15 cellular contexts compared by ENCODE assay signal in genomic region chr6:134093007-134093573, GRCh38. TPM values are rescaled to one million over a fixed set of nuclear protein-coding genes. Genes with fewer than 3 reads are reported as not detected.
A peak's percentile ranks its signal among the peaks of the same experiment; 100 is the strongest.
DNase-seq lines count a peak whose midpoint lies in the region; ATAC-seq and TF ChIP-seq lines count a peak whose summit lies in the region.
"Had no signal": no experiment of that assay in that cellular context is flagged by ENCODE, and none has a peak within 500 bp of the region (broad histone marks: within the 10 kb centered on the region; RNA-seq: fewer than 3 reads in every experiment).

No MANE protein-coding gene starts in this region.

- POLR2A ChIA-PET in Panc1 (lab: Charles Lee): no interaction called here
- POLR2A ChIA-PET in SK-N-SH (lab: Yijun Ruan, JAX): no interaction called here

- H3K4me3 Mint-ChIP-seq in activated naive CD8-positive, alpha-beta T cell treated with anti-CD3 and anti-CD28 coated beads, Interleukin-2, amount 50 U/mL, for 24 hours: no peak overlapping the region
- H3K4me3 Mint-ChIP-seq: effector memory CD8-positive, alpha-beta T cell had no signal

- no TSS peak for BruUV-seq in Panc1 (replicated peaks; lab: Mats Ljungman, UMichigan)

- no peak overlapping the region for H3K9ac ChIP-seq in SK-N-SH

- H3K27ac ChIP-seq in Panc1 (ENCODE audit: low read length) (peak overlapping the region; percentile 27; the same call in 1 of the 2 replicates), SK-N-SH (ENCODE audit: low read depth in 2 of 2, low read length in 1 of 2) (no peak overlapping the region)
- H3K27ac ChIP-seq: body of pancreas had no signal

- ATAC-seq in GM19351 (IDR thresholded peaks at IDR 0.05; ENCODE audit: unreplicated experiment) (peak; percentile 67), HG03520 (IDR thresholded peaks at IDR 0.05; ENCODE audit: unreplicated experiment) (peak; percentile 51), Panc1 (no peak)
- no peak for ATAC-seq in activated naive CD8-positive, alpha-beta T cell treated with anti-CD3 and anti-CD28 coated beads, Interleukin-2, amount 50 U/mL, for 24 hours
- ATAC-seq: body of pancreas; effector memory CD8-positive, alpha-beta T cell; left ventricle myocardium superior had no signal

- no peak overlapping the region for H3K4me3 ChIP-seq in Panc1 (ENCODE audit: low read depth in 2 of 2, low read length in 2 of 2)
- H3K4me3 ChIP-seq in SK-N-SH (ENCODE audit: low read depth in 2 of 2, low read length in 1 of 2): no peak overlapping the region
- H3K4me3 ChIP-seq: body of pancreas had no signal

- H3K27me3 ChIP-seq in Panc1 (ENCODE audit: control insufficient read depth, insufficient read depth, low read length) (no peaks in the 10 kb centered on the region), SK-N-SH (ENCODE audit: insufficient read depth) (peaks cover 24% of the 10 kb centered on the region; the same call in 1 of the 2 replicates)
- H3K27me3 ChIP-seq: body of pancreas had no signal

- TF ChIP-seq CTCF in Panc1 (IDR thresholded peaks at IDR 0.05) (no peak), SK-N-SH (IDR thresholded peaks at IDR 0.05) (no peak)

- no peaks in the 10 kb centered on the region for H3K4me1 ChIP-seq in Panc1 (ENCODE audit: control insufficient read depth, insufficient read depth, low read length)
- peaks cover 0 to 4% of the 10 kb centered on the region in 2 experiments; a peak in 2 of 4 replicates for H3K4me1 ChIP-seq in SK-N-SH (ENCODE audit: control insufficient read depth in 1 of 2, insufficient read depth in 2 of 2, low read depth in 1 of 2, low read length in 1 of 2)
- H3K4me1 ChIP-seq: body of pancreas had no signal

- H3K27me3 Mint-ChIP-seq in activated naive CD8-positive, alpha-beta T cell treated with anti-CD3 and anti-CD28 coated beads, Interleukin-2, amount 50 U/mL, for 24 hours: peaks cover 4% of the 10 kb centered on the region

- H3K9me3 ChIP-seq in Panc1 (ENCODE audit: control insufficient read depth, insufficient read depth, low read depth, low read length): no peaks in the 10 kb centered on the region
- H3K9me3 ChIP-seq in SK-N-SH: no peaks in the 10 kb centered on the region
- H3K9me3 ChIP-seq: body of pancreas had no signal

- no peak overlapping the region for H2AFZ ChIP-seq in SK-N-SH (ENCODE audit: low read depth)

- peak; percentile 22 for DNase-seq in CD1c-positive myeloid dendritic cell (ENCODE audit: extremely low spot score)
- DNase-seq in Panc1 (ENCODE audit: low read depth, low spot score): no peak
- DNase-seq in activated naive CD8-positive, alpha-beta T cell treated with anti-CD3 and anti-CD28 coated beads, Interleukin-2, amount 50 U/mL, for 24 hours: no peak
- DNase-seq in effector CD8-positive, alpha-beta T cell (lab: John Stamatoyannopoulos, UW): no peak
- no peak for DNase-seq in SK-N-SH
- DNase-seq in KG1 (lab: John Stamatoyannopoulos, UW): no peak
- DNase-seq: body of pancreas; effector memory CD8-positive, alpha-beta T cell; left ventricle myocardium superior; NK-92 treated with Interleukin-12 subunit alpha and Interleukin-12 subunit beta, amount 100 ng/mL, for 24 hours; occipital lobe; stimulated activated naive CD4-positive, alpha-beta T cell treated with Interleukin-2 at 50 U/mL for 16 hours; T1000 had no signal

- TF ChIP-seq RAD21 in SK-N-SH (IDR thresholded peaks at IDR 0.05; ENCODE audit: low read length): no peak

- no peaks in the 10 kb centered on the region for H4K20me1 ChIP-seq in SK-N-SH (ENCODE audit: insufficient read depth)

- H3K9me2 ChIP-seq in SK-N-SH: no peaks in the 10 kb centered on the region

- CTCF ChIA-PET in Panc1 (lab: Charles Lee): no interaction called here
- CTCF ChIA-PET in SK-N-SH (lab: Yijun Ruan, JAX): interaction anchor here (5.4 kb wide), 1 partner anchor 170 kb away, joined by 57 read pairs; no protein-coding TSS in a partner anchor

- 46% methylated on average over 4 of the region's 4 CpGs for WGBS in SK-N-SH (ENCODE audit: low lambda C conversion rate)

- TF ChIP-seq EP300 in SK-N-SH (IDR thresholded peaks at IDR 0.05; ENCODE audit: borderline replicate concordance in 1 of 2, low read depth in 1 of 2, low read length in 1 of 2): no peak

- no peaks in the 10 kb centered on the region for H3K36me3 Mint-ChIP-seq in activated naive CD8-positive, alpha-beta T cell treated with anti-CD3 and anti-CD28 coated beads, Interleukin-2, amount 50 U/mL, for 24 hours (ENCODE audit: low read depth)

- H3K9me3 Mint-ChIP-seq in activated naive CD8-positive, alpha-beta T cell treated with anti-CD3 and anti-CD28 coated beads, Interleukin-2, amount 50 U/mL, for 24 hours: no peaks in the 10 kb centered on the region
- H3K9me3 Mint-ChIP-seq: effector memory CD8-positive, alpha-beta T cell had no signal

- intact Hi-C loops in Panc1 (cut with micrococcal nuclease; ENCODE audit: unreplicated experiment): no loop called here

- H3K4me2 ChIP-seq in SK-N-SH: no peak overlapping the region

- H3F3A ChIP-seq in SK-N-SH (replicated peaks; ENCODE audit: insufficient read depth): no peaks in the 10 kb centered on the region

- no peaks in the 10 kb centered on the region for H3K36me3 ChIP-seq in Panc1 (ENCODE audit: control insufficient read depth, insufficient read depth, low read length)
- no peaks in the 10 kb centered on the region for H3K36me3 ChIP-seq in SK-N-SH (replicated peaks in 1 of 2; ENCODE audit: control insufficient read depth in 1 of 2, insufficient read depth in 2 of 2, low read length in 1 of 2)

- no peaks in the 10 kb centered on the region for H3K4me1 Mint-ChIP-seq in activated naive CD8-positive, alpha-beta T cell treated with anti-CD3 and anti-CD28 coated beads, Interleukin-2, amount 50 U/mL, for 24 hours

- no peak overlapping the region for H3K27ac Mint-ChIP-seq in activated naive CD8-positive, alpha-beta T cell treated with anti-CD3 and anti-CD28 coated beads, Interleukin-2, amount 50 U/mL, for 24 hours
- H3K27ac Mint-ChIP-seq: effector memory CD8-positive, alpha-beta T cell had no signal

- in situ Hi-C loops in Panc1 (cut with HindIII; ENCODE audit: low pct_unique_long_range_greater_than_20kb, low sequenced_read_pairs): no loop called here

- H3K79me2 ChIP-seq in SK-N-SH (ENCODE audit: insufficient read depth): no peaks in the 10 kb centered on the region

TF ChIP-seq in SK-N-SH, 30 proteins besides CTCF, POLR2A, EP300 and RAD21:
- no peak for TF ChIP-seq YY1 (IDR thresholded peaks at IDR 0.05; ENCODE audit: low read depth)
- no peak for TF ChIP-seq IRF3 (IDR thresholded peaks at IDR 0.05; ENCODE audit: low read depth, low read length)
- no peak for TF ChIP-seq CHD2 (IDR thresholded peaks at IDR 0.05; ENCODE audit: low read length, partially characterized antibody)
- no peak for TF ChIP-seq SIN3A (IDR thresholded peaks at IDR 0.05; ENCODE audit: borderline replicate concordance, low read depth, low read length)
- no peak for TF ChIP-seq TCF12 (IDR thresholded peaks at IDR 0.05)
- TF ChIP-seq MAX (IDR thresholded peaks at IDR 0.05; ENCODE audit: low read depth): no peak

RNA-seq across cellular contexts. Expression of gene SLC2A12, which starts 40.7 kb away (rescaled TPM):
- total RNA-seq in Panc1 (2021; ENCODE audit: unreplicated experiment): 12.3 TPM
- 13.8 TPM for polyA plus RNA-seq in Panc1 (2012; ENCODE audit: insufficient read length)
- polyA plus RNA-seq in SK-N-SH (2012; rRNA removed): 0.61 and 0.80 TPM in 2 replicates
- 0.64 and 0.77 TPM in 2 replicates for polyA plus RNA-seq in SK-N-SH (2012; cell fraction: cytosol; rRNA removed)
- polyA plus RNA-seq in SK-N-SH (2012; cell fraction: nucleus; rRNA removed): 0.25 and 0.67 TPM in 2 replicates

Comparison
In these comparisons a context has a peak if more than half of its experiments do, and no peak if none do; other contexts are left out.
1. ATAC-seq: peak in GM19351 (single experiment) and HG03520 (single experiment); none in Panc1 (single experiment) and activated naive CD8-positive, alpha-beta T cell treated with anti-CD3 and anti-CD28 coated beads, Interleukin-2, amount 50 U/mL, for 24 hours (single experiment).